ENCODE assay signal across 1 cellular context in the genomic region with DNA sequence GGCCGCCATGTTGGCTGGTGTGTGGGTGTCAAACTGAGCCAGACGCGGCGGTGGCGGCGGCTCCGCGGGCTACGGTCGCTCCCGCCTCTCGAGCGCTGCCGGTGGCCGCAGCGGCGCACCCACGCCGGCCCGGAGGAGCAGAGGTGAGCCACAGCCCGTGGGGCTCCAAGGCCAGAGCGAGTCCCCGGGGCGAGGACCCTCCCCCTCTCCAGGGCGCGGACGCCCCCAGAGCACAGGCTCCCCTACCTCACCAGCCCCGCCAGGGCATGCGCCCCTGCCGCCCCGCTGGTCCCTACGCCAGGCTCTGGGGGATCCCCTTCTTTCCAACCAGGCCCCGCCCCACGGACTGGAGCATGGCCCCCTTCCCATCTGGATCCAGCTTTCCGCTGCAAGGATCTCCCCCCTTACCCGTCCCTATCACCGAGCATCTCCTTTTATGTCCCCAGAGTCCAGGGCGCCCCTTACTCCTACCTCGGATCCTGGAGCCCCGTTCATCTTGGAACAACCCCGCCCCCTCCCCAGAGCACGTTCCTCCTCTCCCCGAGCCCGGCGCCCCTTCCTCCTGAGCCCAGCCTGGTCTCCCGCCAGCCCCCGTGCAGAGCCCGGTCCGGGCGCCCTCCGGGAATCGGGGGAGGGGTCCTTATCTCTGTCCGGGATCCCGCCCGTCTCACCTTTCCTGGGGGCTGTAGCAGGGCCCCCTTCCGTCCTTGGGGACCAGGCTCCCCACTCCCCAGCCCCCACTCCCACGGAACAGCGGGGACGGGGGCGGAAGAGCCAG.
TF ChIP-seq lines count a peak whose summit lies in the region.

No MANE protein-coding gene starts in this region.

TF ChIP-seq in GM12878, 131 proteins besides CTCF, POLR2A, EP300 and RAD21 (continued from another document):
- TF ChIP-seq BCL11A (IDR thresholded peaks at IDR 0.05; ENCODE audit: low read depth, low read length) (no peak), RUNX3 (IDR thresholded peaks at IDR 0.05; ENCODE audit: low read length) (0 out of 2 replicates have a peak, but pooled peaks have one; percentile 13), IKZF2 (IDR thresholded peaks at IDR 0.05) (0 out of 4 replicates have a peak, but pooled peaks of 1 of the 2 experiments have one; percentile 18), EGR1 (IDR thresholded peaks at IDR 0.05; ENCODE audit: borderline replicate concordance in 1 of 2, low read depth in 2 of 2, low read length in 2 of 2) (0 out of 3 replicates have a peak, but pooled peaks of 1 of the 2 experiments have one; percentile 73), BHLHE40 (IDR thresholded peaks at IDR 0.05; ENCODE audit: borderline replicate concordance in 1 of 2, low read depth in 2 of 2, low read length in 1 of 2) (peak in 1 of 2 experiments; percentile 39; a peak in 1 of 4 replicates), FOS (IDR thresholded peaks at IDR 0.05; ENCODE audit: borderline replicate concordance, extremely low read depth, insufficient read length) (no peak), TCF7 (IDR thresholded peaks at IDR 0.05; ENCODE audit: borderline replicate concordance) (no peak), DPF2 (IDR thresholded peaks at IDR 0.05) (peak; percentile 79), NRF1 (conservative IDR thresholded peaks at IDR 0.05; ENCODE audit: low read depth, low read length) (no peak), BACH1 (IDR thresholded peaks at IDR 0.05; ENCODE audit: borderline replicate concordance) (peak; percentile 62; the same call in 1 of the 2 replicates), NR2F1 (conservative IDR thresholded peaks at IDR 0.05) (peak; percentile 59), LARP7 (IDR thresholded peaks at IDR 0.05) (peak; percentile 91), GATAD2B (conservative IDR thresholded peaks at IDR 0.05; ENCODE audit: low read depth) (peak; percentile 74)
- TF ChIP-seq, protein P1, sequence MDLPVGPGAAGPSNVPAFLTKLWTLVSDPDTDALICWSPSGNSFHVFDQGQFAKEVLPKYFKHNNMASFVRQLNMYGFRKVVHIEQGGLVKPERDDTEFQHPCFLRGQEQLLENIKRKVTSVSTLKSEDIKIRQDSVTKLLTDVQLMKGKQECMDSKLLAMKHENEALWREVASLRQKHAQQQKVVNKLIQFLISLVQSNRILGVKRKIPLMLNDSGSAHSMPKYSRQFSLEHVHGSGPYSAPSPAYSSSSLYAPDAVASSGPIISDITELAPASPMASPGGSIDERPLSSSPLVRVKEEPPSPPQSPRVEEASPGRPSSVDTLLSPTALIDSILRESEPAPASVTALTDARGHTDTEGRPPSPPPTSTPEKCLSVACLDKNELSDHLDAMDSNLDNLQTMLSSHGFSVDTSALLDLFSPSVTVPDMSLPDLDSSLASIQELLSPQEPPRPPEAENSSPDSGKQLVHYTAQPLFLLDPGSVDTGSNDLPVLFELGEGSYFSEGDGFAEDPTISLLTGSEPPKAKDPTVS (IDR thresholded peaks at IDR 0.05; ENCODE audit: low read depth, low read length): no peak
- TF ChIP-seq, protein P2, sequence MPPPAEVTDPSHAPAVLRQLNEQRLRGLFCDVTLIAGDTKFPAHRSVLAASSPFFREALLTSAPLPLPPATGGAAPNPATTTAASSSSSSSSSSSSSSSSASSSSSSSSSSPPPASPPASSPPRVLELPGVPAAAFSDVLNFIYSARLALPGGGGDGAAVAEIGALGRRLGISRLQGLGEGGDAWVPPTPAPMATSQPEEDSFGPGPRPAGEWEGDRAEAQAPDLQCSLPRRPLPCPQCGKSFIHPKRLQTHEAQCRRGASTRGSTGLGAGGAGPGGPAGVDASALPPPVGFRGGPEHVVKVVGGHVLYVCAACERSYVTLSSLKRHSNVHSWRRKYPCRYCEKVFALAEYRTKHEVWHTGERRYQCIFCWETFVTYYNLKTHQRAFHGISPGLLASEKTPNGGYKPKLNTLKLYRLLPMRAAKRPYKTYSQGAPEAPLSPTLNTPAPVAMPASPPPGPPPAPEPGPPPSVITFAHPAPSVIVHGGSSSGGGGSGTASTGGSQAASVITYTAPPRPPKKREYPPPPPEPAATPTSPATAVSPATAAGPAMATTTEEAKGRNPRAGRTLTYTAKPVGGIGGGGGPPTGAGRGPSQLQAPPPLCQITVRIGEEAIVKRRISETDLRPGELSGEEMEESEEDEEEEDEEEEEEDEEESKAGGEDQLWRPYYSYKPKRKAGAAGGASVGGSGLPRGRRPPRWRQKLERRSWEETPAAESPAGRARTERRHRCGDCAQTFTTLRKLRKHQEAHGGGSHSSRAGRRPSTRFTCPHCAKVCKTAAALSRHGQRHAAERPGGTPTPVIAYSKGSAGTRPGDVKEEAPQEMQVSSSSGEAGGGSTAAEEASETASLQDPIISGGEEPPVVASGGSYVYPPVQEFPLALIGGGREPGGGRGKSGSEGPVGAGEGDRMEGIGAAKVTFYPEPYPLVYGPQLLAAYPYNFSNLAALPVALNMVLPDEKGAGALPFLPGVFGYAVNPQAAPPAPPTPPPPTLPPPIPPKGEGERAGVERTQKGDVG (CRISPR knock-in tag; IDR thresholded peaks at IDR 0.05): no peak
- TF ChIP-seq, protein P3, sequence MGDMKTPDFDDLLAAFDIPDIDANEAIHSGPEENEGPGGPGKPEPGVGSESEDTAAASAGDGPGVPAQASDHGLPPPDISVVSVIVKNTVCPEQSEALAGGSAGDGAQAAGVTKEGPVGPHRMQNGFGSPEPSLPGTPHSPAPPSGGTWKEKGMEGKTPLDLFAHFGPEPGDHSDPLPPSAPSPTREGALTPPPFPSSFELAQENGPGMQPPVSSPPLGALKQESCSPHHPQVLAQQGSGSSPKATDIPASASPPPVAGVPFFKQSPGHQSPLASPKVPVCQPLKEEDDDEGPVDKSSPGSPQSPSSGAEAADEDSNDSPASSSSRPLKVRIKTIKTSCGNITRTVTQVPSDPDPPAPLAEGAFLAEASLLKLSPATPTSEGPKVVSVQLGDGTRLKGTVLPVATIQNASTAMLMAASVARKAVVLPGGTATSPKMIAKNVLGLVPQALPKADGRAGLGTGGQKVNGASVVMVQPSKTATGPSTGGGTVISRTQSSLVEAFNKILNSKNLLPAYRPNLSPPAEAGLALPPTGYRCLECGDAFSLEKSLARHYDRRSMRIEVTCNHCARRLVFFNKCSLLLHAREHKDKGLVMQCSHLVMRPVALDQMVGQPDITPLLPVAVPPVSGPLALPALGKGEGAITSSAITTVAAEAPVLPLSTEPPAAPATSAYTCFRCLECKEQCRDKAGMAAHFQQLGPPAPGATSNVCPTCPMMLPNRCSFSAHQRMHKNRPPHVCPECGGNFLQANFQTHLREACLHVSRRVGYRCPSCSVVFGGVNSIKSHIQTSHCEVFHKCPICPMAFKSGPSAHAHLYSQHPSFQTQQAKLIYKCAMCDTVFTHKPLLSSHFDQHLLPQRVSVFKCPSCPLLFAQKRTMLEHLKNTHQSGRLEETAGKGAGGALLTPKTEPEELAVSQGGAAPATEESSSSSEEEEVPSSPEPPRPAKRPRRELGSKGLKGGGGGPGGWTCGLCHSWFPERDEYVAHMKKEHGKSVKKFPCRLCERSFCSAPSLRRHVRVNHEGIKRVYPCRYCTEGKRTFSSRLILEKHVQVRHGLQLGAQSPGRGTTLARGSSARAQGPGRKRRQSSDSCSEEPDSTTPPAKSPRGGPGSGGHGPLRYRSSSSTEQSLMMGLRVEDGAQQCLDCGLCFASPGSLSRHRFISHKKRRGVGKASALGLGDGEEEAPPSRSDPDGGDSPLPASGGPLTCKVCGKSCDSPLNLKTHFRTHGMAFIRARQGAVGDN (IDR thresholded peaks at IDR 0.05): 0 out of 2 replicates have a peak, but pooled peaks have one; percentile 40
- TF ChIP-seq, protein P4, sequence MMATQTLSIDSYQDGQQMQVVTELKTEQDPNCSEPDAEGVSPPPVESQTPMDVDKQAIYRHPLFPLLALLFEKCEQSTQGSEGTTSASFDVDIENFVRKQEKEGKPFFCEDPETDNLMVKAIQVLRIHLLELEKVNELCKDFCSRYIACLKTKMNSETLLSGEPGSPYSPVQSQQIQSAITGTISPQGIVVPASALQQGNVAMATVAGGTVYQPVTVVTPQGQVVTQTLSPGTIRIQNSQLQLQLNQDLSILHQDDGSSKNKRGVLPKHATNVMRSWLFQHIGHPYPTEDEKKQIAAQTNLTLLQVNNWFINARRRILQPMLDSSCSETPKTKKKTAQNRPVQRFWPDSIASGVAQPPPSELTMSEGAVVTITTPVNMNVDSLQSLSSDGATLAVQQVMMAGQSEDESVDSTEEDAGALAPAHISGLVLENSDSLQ (IDR thresholded peaks at IDR 0.05): no peak
